ENCODE assay signal across 16 cellular contexts in genomic region chr18:53422896-53423295, GRCh38.
"Had no signal": no experiment of that assay in that cellular context is flagged by ENCODE, and none has a peak within 500 bp of the region (broad histone marks: within the 10 kb centered on the region; RNA-seq: fewer than 3 reads in every experiment).

No MANE protein-coding gene starts in this region.

- H3K9me3 ChIP-seq: ascending aorta, esophagus muscularis mucosa, mucosa of descending colon, right atrium auricular region, stomach, thoracic aorta, uterus had no signal

- H3K4me1 ChIP-seq: ascending aorta, esophagus muscularis mucosa, right atrium auricular region, stomach, uterus had no signal

- H3K27me3 ChIP-seq: ascending aorta, dorsolateral prefrontal cortex, esophagus muscularis mucosa, right atrium auricular region, stomach, uterus had no signal

- DNase-seq: activated CD4-positive, alpha-beta memory T cell treated with anti-CD3 and anti-CD28 coated beads for 36 hours; activated CD4-positive, alpha-beta T cell treated with anti-CD3 and anti-CD28 coated beads for 1 hour; activated gamma-delta T cell treated with Interleukin-2 at 50 U/mL for 16 hours; activated T-cell treated with anti-CD3 and anti-CD28 coated beads, Interleukin-2, amount 50 U/mL, for 72 hours; dorsolateral prefrontal cortex; glutamatergic neuron; mucosa of descending colon; naive thymus-derived CD8-positive, alpha-beta T cell; stimulated activated CD4-positive, alpha-beta T cell treated with anti-CD3 and anti-CD28 coated beads, Interleukin-4, amount 100 ng/mL, for 4 hours; stomach; uterus had no signal

- H3K36me3 ChIP-seq: ascending aorta, esophagus muscularis mucosa, right atrium auricular region, stomach, thoracic aorta, uterus had no signal

- H3K36me3 Mint-ChIP-seq: activated CD4-positive, alpha-beta memory T cell treated with anti-CD3 and anti-CD28 coated beads for 36 hours; naive thymus-derived CD8-positive, alpha-beta T cell had no signal

- H3K4me3 ChIP-seq: ascending aorta, dorsolateral prefrontal cortex, esophagus muscularis mucosa, mucosa of descending colon, right atrium auricular region, skin epidermis, stomach, thoracic aorta, uterus had no signal

- H3K27me3 Mint-ChIP-seq: activated CD4-positive, alpha-beta memory T cell treated with anti-CD3 and anti-CD28 coated beads for 36 hours; naive thymus-derived CD8-positive, alpha-beta T cell had no signal

- H3K27ac ChIP-seq: ascending aorta, dorsolateral prefrontal cortex, esophagus muscularis mucosa, right atrium auricular region, skin epidermis, stomach, thoracic aorta, uterus had no signal

- H3K4me1 Mint-ChIP-seq: naive thymus-derived CD8-positive, alpha-beta T cell had no signal

- ATAC-seq: activated T-cell treated with anti-CD3 and anti-CD28 coated beads, Interleukin-2, amount 50 U/mL, for 72 hours; mucosa of descending colon; naive thymus-derived CD8-positive, alpha-beta T cell had no signal

- H3K27ac Mint-ChIP-seq: activated CD4-positive, alpha-beta memory T cell treated with anti-CD3 and anti-CD28 coated beads for 36 hours; activated T-cell treated with anti-CD3 and anti-CD28 coated beads, Interleukin-2, amount 50 U/mL, for 72 hours; naive thymus-derived CD8-positive, alpha-beta T cell had no signal

- H3K4me3 Mint-ChIP-seq: activated CD4-positive, alpha-beta memory T cell treated with anti-CD3 and anti-CD28 coated beads for 36 hours; activated T-cell treated with anti-CD3 and anti-CD28 coated beads, Interleukin-2, amount 50 U/mL, for 72 hours; naive thymus-derived CD8-positive, alpha-beta T cell had no signal
